11 cellular contexts compared by ENCODE assay signal in the genomic region with DNA sequence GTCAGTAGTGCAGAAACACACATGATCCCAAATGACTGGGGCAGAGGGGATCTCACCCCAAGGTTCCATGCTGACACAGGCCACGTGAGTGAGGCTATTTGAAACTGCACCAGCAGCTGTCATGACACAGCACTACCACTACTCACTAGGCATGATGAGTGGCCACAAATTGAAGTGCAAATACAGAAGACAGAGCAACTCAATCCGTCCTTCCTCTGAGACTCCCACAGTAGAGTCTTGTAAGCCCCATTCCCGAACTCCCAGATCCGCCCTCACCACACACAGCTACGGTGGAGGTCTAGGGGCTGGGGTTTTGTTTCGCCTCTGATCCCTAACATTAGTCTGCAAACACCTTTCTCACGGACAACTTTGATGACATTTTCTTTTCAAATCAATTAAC.
DNase-seq lines count a peak whose midpoint lies in the region; ATAC-seq and TF ChIP-seq lines count a peak whose summit lies in the region.
"Had no signal": no experiment of that assay in that cellular context is flagged by ENCODE, and none has a peak within 500 bp of the region (broad histone marks: within the 10 kb centered on the region; RNA-seq: fewer than 3 reads in every experiment).

No MANE protein-coding gene starts in this region.

- peaks cover 6% of the 10 kb centered on the region for H3K36me3 Mint-ChIP-seq in progenitor cell of endocrine pancreas (ENCODE audit: insufficient read depth)
- no peaks in the 10 kb centered on the region for H3K36me3 Mint-ChIP-seq in activated T-cell treated with anti-CD3 and anti-CD28 coated beads, Interleukin-2, amount 50 U/mL, for 4 hours (ENCODE audit: insufficient read depth)

- POLR2A ChIA-PET in A673 (lab: Charles Lee; ENCODE audit: low non-redundant PET): no interaction called here

- H3K27me3 Mint-ChIP-seq in progenitor cell of endocrine pancreas: no peaks in the 10 kb centered on the region
- peaks cover 7% of the 10 kb centered on the region for H3K27me3 Mint-ChIP-seq in activated T-cell treated with anti-CD3 and anti-CD28 coated beads, Interleukin-2, amount 50 U/mL, for 4 hours (ENCODE audit: low read depth)

- H3K4me3 ChIP-seq in A673 (ENCODE audit: low read depth, low read length, poor library complexity, severe bottlenecking): no peak overlapping the region
- H3K4me3 ChIP-seq in fibroblast of mammary gland (ENCODE audit: control insufficient read depth, low read depth, low read length): no peak overlapping the region

- no peak for TF ChIP-seq CTCF in A673 (conservative IDR thresholded peaks at IDR 0.05; ENCODE audit: low read depth, low read length)
- TF ChIP-seq CTCF in GM12873 (IDR thresholded peaks at IDR 0.05; ENCODE audit: insufficient read depth, low read depth, low read length, missing control alignments): peak; percentile 34
- TF ChIP-seq CTCF in fibroblast of mammary gland (conservative IDR thresholded peaks at IDR 0.05; ENCODE audit: control insufficient read depth, insufficient read depth, low read depth, low read length): no peak
- TF ChIP-seq CTCF in progenitor cell of endocrine pancreas (IDR thresholded peaks at IDR 0.05; ENCODE audit: unreplicated experiment): no peak

- peaks cover 5% of the 10 kb centered on the region for H3K4me1 Mint-ChIP-seq in progenitor cell of endocrine pancreas (ENCODE audit: low read depth)
- H3K4me1 Mint-ChIP-seq in activated T-cell treated with anti-CD3 and anti-CD28 coated beads, Interleukin-2, amount 50 U/mL, for 4 hours (ENCODE audit: low read depth): no peaks in the 10 kb centered on the region
- H3K4me1 Mint-ChIP-seq: activated T-helper 17 cell treated with anti-CD3 and anti-CD28 coated beads, Interleukin-2, amount 50 U/mL, for 72 hours had no signal

- H3K4me1 ChIP-seq in A673 (ENCODE audit: insufficient read depth, low read length, poor library complexity, severe bottlenecking): no peaks in the 10 kb centered on the region

- DNase-seq in A673 (ENCODE audit: low spot score) (peak; percentile 7), NCI-H748 (lab: John Stamatoyannopoulos, UW; ENCODE audit: unreplicated experiment) (peak; percentile 57), fibroblast of mammary gland (ENCODE audit: low read depth) (peak; percentile 10), progenitor cell of endocrine pancreas (ENCODE audit: low spot score, unreplicated experiment) (no peak), NCI-H526 (lab: John Stamatoyannopoulos, UW) (no peak), D341Med (ENCODE audit: low spot score) (no peak)
- DNase-seq in activated T-cell treated with anti-CD3 and anti-CD28 coated beads, Interleukin-2, amount 50 U/mL, for 4 hours: no peak
- DNase-seq: activated CD4-positive, CD25-positive, alpha-beta regulatory T cell had no signal

- no peaks in the 10 kb centered on the region for H3K9me3 ChIP-seq in A673 (ENCODE audit: low read depth, low read length, poor library complexity, severe bottlenecking)

- H3K9me3 Mint-ChIP-seq in progenitor cell of endocrine pancreas (ENCODE audit: low read depth): no peaks in the 10 kb centered on the region
- no peaks in the 10 kb centered on the region for H3K9me3 Mint-ChIP-seq in activated T-cell treated with anti-CD3 and anti-CD28 coated beads, Interleukin-2, amount 50 U/mL, for 4 hours
- H3K9me3 Mint-ChIP-seq: activated T-helper 17 cell treated with anti-CD3 and anti-CD28 coated beads, Interleukin-2, amount 50 U/mL, for 72 hours had no signal

- no TSS peak for BruUV-seq in A673 (replicated peaks; lab: Mats Ljungman, UMichigan)

- no peak for ATAC-seq in activated T-cell treated with anti-CD3 and anti-CD28 coated beads, Interleukin-2, amount 50 U/mL, for 4 hours
- ATAC-seq: activated T-helper 17 cell treated with anti-CD3 and anti-CD28 coated beads, Interleukin-2, amount 50 U/mL, for 72 hours; Panc1 had no signal

- intact Hi-C loops in A673 (cut with micrococcal nuclease; ENCODE audit: unreplicated experiment): no loop called here

- no peaks in the 10 kb centered on the region for H3K36me3 ChIP-seq in A673 (ENCODE audit: insufficient read depth, low read length, poor library complexity, severe bottlenecking)

- H3K27me3 ChIP-seq in A673 (replicated peaks; ENCODE audit: insufficient read depth, low read depth, low read length, poor library complexity): no peaks in the 10 kb centered on the region

- CTCF ChIA-PET in A673 (lab: Charles Lee): no interaction called here

- no peak overlapping the region for H3K27ac Mint-ChIP-seq in progenitor cell of endocrine pancreas
- H3K27ac Mint-ChIP-seq: activated T-helper 17 cell treated with anti-CD3 and anti-CD28 coated beads, Interleukin-2, amount 50 U/mL, for 72 hours had no signal

- no peak overlapping the region for H3K27ac ChIP-seq in A673 (ENCODE audit: low read depth, low read length, poor library complexity, severe bottlenecking)

- H3K4me3 Mint-ChIP-seq in progenitor cell of endocrine pancreas (ENCODE audit: low read depth): no peak overlapping the region
- no peak overlapping the region for H3K4me3 Mint-ChIP-seq in activated T-cell treated with anti-CD3 and anti-CD28 coated beads, Interleukin-2, amount 50 U/mL, for 4 hours
- H3K4me3 Mint-ChIP-seq: activated T-helper 17 cell treated with anti-CD3 and anti-CD28 coated beads, Interleukin-2, amount 50 U/mL, for 72 hours had no signal

Comparison
In these comparisons a context has a peak if more than half of its experiments do, and no peak if none do; other contexts are left out.
1. DNase-seq: peak in A673 (single experiment), NCI-H748 (single experiment) and fibroblast of mammary gland (single experiment); none in progenitor cell of endocrine pancreas (single experiment), NCI-H526 (0 of 2), activated T-cell treated with anti-CD3 and anti-CD28 coated beads, Interleukin-2, amount 50 U/mL, for 4 hours (single experiment) and D341Med (single experiment).